ENCODE assay signal across 8 cellular contexts in genomic region chr2:45585267-45585861, GRCh38. TPM values are rescaled to one million over a fixed set of nuclear protein-coding genes. Genes with fewer than 3 reads are reported as not detected.
DNase-seq lines count a peak whose midpoint lies in the region; ATAC-seq and TF ChIP-seq lines count a peak whose summit lies in the region.

No MANE protein-coding gene starts in this region.

- TF ChIP-seq CTCF in GM10266 (IDR thresholded peaks at IDR 0.05; ENCODE audit: control insufficient read depth, insufficient read depth, low read depth, missing control alignments): peak; percentile 56
- TF ChIP-seq CTCF in MCF 10A (IDR thresholded peaks at IDR 0.05; ENCODE audit: unreplicated experiment): peak; percentile 54
- peak in 2 of 3 experiments; percentile 37 to 50 for TF ChIP-seq CTCF in vagina (IDR thresholded peaks at IDR 0.05)

- H3K27ac ChIP-seq in vagina: no peak overlapping the region

- H3K9me3 Mint-ChIP-seq in MCF 10A (ENCODE audit: unreplicated experiment): no peaks in the 10 kb centered on the region
- H3K9me3 Mint-ChIP-seq in activated naive CD8-positive, alpha-beta T cell treated with anti-CD3 and anti-CD28 coated beads, Interleukin-2, amount 50 U/mL, for 24 hours: no peaks in the 10 kb centered on the region

- peaks cover 18% of the 10 kb centered on the region for H3K36me3 Mint-ChIP-seq in MCF 10A (ENCODE audit: insufficient read depth, unreplicated experiment)
- peaks cover 12% of the 10 kb centered on the region for H3K36me3 Mint-ChIP-seq in activated naive CD8-positive, alpha-beta T cell treated with anti-CD3 and anti-CD28 coated beads, Interleukin-2, amount 50 U/mL, for 24 hours (ENCODE audit: low read depth)

- H3K4me1 Mint-ChIP-seq in MCF 10A (ENCODE audit: insufficient read depth, unreplicated experiment): peaks cover 7% of the 10 kb centered on the region
- H3K4me1 Mint-ChIP-seq in activated naive CD8-positive, alpha-beta T cell treated with anti-CD3 and anti-CD28 coated beads, Interleukin-2, amount 50 U/mL, for 24 hours: peaks cover 16% of the 10 kb centered on the region

- no peak for TF ChIP-seq POLR2A in vagina (IDR thresholded peaks at IDR 0.05)

- POLR2A ChIA-PET in MCF 10A (lab: Yijun Ruan, JAX): interaction anchor here (0.6 to 1.6 kb wide), 6 partner anchors 9 to 1644 kb away, joined by 3 to 6 read pairs (median 3); partner anchors contain the start of gene SRBD1

- no peak overlapping the region for H3K4me3 Mint-ChIP-seq in MCF 10A (ENCODE audit: unreplicated experiment)
- H3K4me3 Mint-ChIP-seq in activated naive CD8-positive, alpha-beta T cell treated with anti-CD3 and anti-CD28 coated beads, Interleukin-2, amount 50 U/mL, for 24 hours: no peak overlapping the region

- BruUV-seq in MCF 10A (replicated peaks; lab: Mats Ljungman, UMichigan): no TSS peak

- no peaks in the 10 kb centered on the region for H3K9me3 ChIP-seq in vagina

- no peaks in the 10 kb centered on the region for H3K4me1 ChIP-seq in vagina

- CTCF ChIA-PET in MCF 10A (lab: Yijun Ruan, JAX): interaction anchor here (0.6 to 3.4 kb wide), 19 partner anchors 9 to 701 kb away, joined by 3 to 17 read pairs (median 5); partner anchors contain the start of gene SRBD1

- no peak overlapping the region for H3K4me3 ChIP-seq in vagina

- intact Hi-C loops in MCF 10A (cut with micrococcal nuclease) (loop anchor here (1.0 to 2.0 kb wide), 3 partner anchors 25 to 351 kb away; no protein-coding TSS in a partner anchor), vagina (cut with DNase I) (no loop called here)

- H3K36me3 ChIP-seq in vagina: no peaks in the 10 kb centered on the region

- no peaks in the 10 kb centered on the region for H3K27me3 Mint-ChIP-seq in MCF 10A (ENCODE audit: insufficient read depth, unreplicated experiment)
- H3K27me3 Mint-ChIP-seq in activated naive CD8-positive, alpha-beta T cell treated with anti-CD3 and anti-CD28 coated beads, Interleukin-2, amount 50 U/mL, for 24 hours: no peaks in the 10 kb centered on the region

- no peaks in the 10 kb centered on the region for H3K27me3 ChIP-seq in vagina

- DNase-seq in ACHN: peak; percentile 72
- peak; percentile 15 for DNase-seq in GM10266 (ENCODE audit: extremely low spot score)
- peak; percentile 56 for DNase-seq in NCI-H460 (ENCODE audit: extremely low read depth, low read depth)
- peak; percentile 59 for DNase-seq in MCF 10A (ENCODE audit: unreplicated experiment)
- DNase-seq in kidney tubule cell (ENCODE audit: low spot score): peak; percentile 46
- no peak for DNase-seq in vagina (ENCODE audit: extremely low spot score in 2 of 2)
- DNase-seq in activated naive CD8-positive, alpha-beta T cell treated with anti-CD3 and anti-CD28 coated beads, Interleukin-2, amount 50 U/mL, for 24 hours: no peak
- no peak for DNase-seq in NCI-H1048 (lab: John Stamatoyannopoulos, UW)

- in situ Hi-C loops in ACHN (cut with HindIII; ENCODE audit: low pct_ligation_motif_present, low pct_unique_long_range_greater_than_20kb, low sequenced_read_pairs): no loop called here

- H3K27ac Mint-ChIP-seq in MCF 10A (ENCODE audit: low read depth, unreplicated experiment): no peak overlapping the region
- H3K27ac Mint-ChIP-seq in activated naive CD8-positive, alpha-beta T cell treated with anti-CD3 and anti-CD28 coated beads, Interleukin-2, amount 50 U/mL, for 24 hours: no peak overlapping the region

- no peak for ATAC-seq in activated naive CD8-positive, alpha-beta T cell treated with anti-CD3 and anti-CD28 coated beads, Interleukin-2, amount 50 U/mL, for 24 hours

RNA-seq across cellular contexts. Expression of gene SRBD1, which starts 25.7 kb away (rescaled TPM):
- total RNA-seq in NCI-H460 (2014; rRNA removed; shearing (Covaris generic)): 12.6 and 14.1 TPM in 2 replicates
- 6.7 and 9.4 TPM in 2 replicates for polyA plus RNA-seq in NCI-H460 (2014; cell fraction: nucleus; rRNA removed)
- total RNA-seq in MCF 10A (2022) (17.3 and 18.2 TPM in 2 replicates), vagina (9.1 TPM)

Comparison
In these comparisons a context has a peak if more than half of its experiments do, and no peak if none do; other contexts are left out.
1. DNase-seq: peak in ACHN (single experiment), GM10266 (single experiment), NCI-H460 (single experiment), MCF 10A (single experiment) and kidney tubule cell (single experiment); none in vagina (0 of 2), activated naive CD8-positive, alpha-beta T cell treated with anti-CD3 and anti-CD28 coated beads, Interleukin-2, amount 50 U/mL, for 24 hours (single experiment) and NCI-H1048 (single experiment).
2. Peak in every context shown above with its lines, with median percentiles within 50 percentile points of each other: CTCF ChIP-seq.